Comparison of ENCODE assay signal across 8 cellular contexts in genomic region chr12:54993181-54993835, GRCh38. TPM values are rescaled to one million over a fixed set of nuclear protein-coding genes. Genes with fewer than 3 reads are reported as not detected.
A peak's percentile ranks its signal among the peaks of the same experiment; 100 is the strongest.
DNase-seq lines count a peak whose midpoint lies in the region; ATAC-seq and TF ChIP-seq lines count a peak whose summit lies in the region.

No MANE protein-coding gene starts in this region.

- H3K36me3 ChIP-seq in HEK293 (ENCODE audit: control insufficient read depth in 2 of 2, insufficient read depth in 1 of 2, low read length in 2 of 2): no peaks in the 10 kb centered on the region
- no peaks in the 10 kb centered on the region for H3K36me3 ChIP-seq in SK-N-MC (ENCODE audit: insufficient read depth, low read length)
- H3K36me3 ChIP-seq in cardiac muscle cell: no peaks in the 10 kb centered on the region

- no peaks in the 10 kb centered on the region for H3K27me3 ChIP-seq in cardiac muscle cell

- H3K27ac Mint-ChIP-seq in activated naive CD8-positive, alpha-beta T cell treated with anti-CD3 and anti-CD28 coated beads, Interleukin-2, amount 50 U/mL, for 24 hours: peak overlapping the region; percentile 49

- H3K9me3 ChIP-seq in HEK293 (ENCODE audit: control insufficient read depth, insufficient read depth, low read depth, low read length) (no peaks in the 10 kb centered on the region), SK-N-MC (ENCODE audit: low read depth, low read length) (no peaks in the 10 kb centered on the region), cardiac muscle cell (ENCODE audit: low read depth) (no peaks in the 10 kb centered on the region)

- POLR2A ChIA-PET in HEK293 (lab: Yijun Ruan, JAX): interaction anchor here (1.0 kb wide), 1 partner anchor 79 kb away, joined by 3 read pairs; no protein-coding TSS in a partner anchor

- H3K27ac ChIP-seq in HEK293 (ENCODE audit: extremely low read depth, low read depth, low read length) (no peak overlapping the region), SK-N-MC (no peak overlapping the region), cardiac muscle cell (no peak overlapping the region)

- peaks cover 47% of the 10 kb centered on the region for H3K4me1 Mint-ChIP-seq in activated naive CD8-positive, alpha-beta T cell treated with anti-CD3 and anti-CD28 coated beads, Interleukin-2, amount 50 U/mL, for 24 hours

- H3K9me3 Mint-ChIP-seq in activated naive CD8-positive, alpha-beta T cell treated with anti-CD3 and anti-CD28 coated beads, Interleukin-2, amount 50 U/mL, for 24 hours: no peaks in the 10 kb centered on the region

- no peaks in the 10 kb centered on the region for H3K36me3 Mint-ChIP-seq in activated naive CD8-positive, alpha-beta T cell treated with anti-CD3 and anti-CD28 coated beads, Interleukin-2, amount 50 U/mL, for 24 hours (ENCODE audit: low read depth)

- H3K4me3 ChIP-seq in HEK293 (ENCODE audit: low read depth, low read length) (no peak overlapping the region), SK-N-MC (no peak overlapping the region), cardiac muscle cell (no peak overlapping the region)

- H3K4me3 Mint-ChIP-seq in activated naive CD8-positive, alpha-beta T cell treated with anti-CD3 and anti-CD28 coated beads, Interleukin-2, amount 50 U/mL, for 24 hours: no peak overlapping the region

- peak; percentile 24 for DNase-seq in GF-D8 (lab: John Stamatoyannopoulos, UW)
- DNase-seq in NCI-H1105 (lab: John Stamatoyannopoulos, UW): peak; percentile 37
- DNase-seq in SK-N-MC (ENCODE audit: low read depth, low spot score): peak; percentile 67
- peak; percentile 52 for DNase-seq in activated naive CD8-positive, alpha-beta T cell treated with anti-CD3 and anti-CD28 coated beads, Interleukin-2, amount 50 U/mL, for 24 hours
- DNase-seq in cardiac muscle cell (ENCODE audit: low read depth in 1 of 2, low spot score in 1 of 2): peak; percentile 78 to 81
- DNase-seq in putamen (ENCODE audit: low spot score): peak; percentile 72
- no peak for DNase-seq in NK-92 treated with Interleukin-12 subunit alpha and Interleukin-12 subunit beta, amount 100 ng/mL, for 24 hours (lab: John Stamatoyannopoulos, UW)

- peak; percentile 60 for TF ChIP-seq CTCF in HEK293 (tag by site-specific recombination; IDR thresholded peaks at IDR 0.05)
- peak; percentile 76 for TF ChIP-seq CTCF in cardiac muscle cell (IDR thresholded peaks at IDR 0.05; ENCODE audit: low read depth, low read length)

- CTCF ChIA-PET in HEK293 (lab: Yijun Ruan, JAX): interaction anchor here (0.6 to 7.6 kb wide), 54 partner anchors 10 to 1033 kb away, joined by 3 to 271 read pairs (median 4); partner anchors contain the start of gene NEUROD4

- no peaks in the 10 kb centered on the region for H3K27me3 Mint-ChIP-seq in activated naive CD8-positive, alpha-beta T cell treated with anti-CD3 and anti-CD28 coated beads, Interleukin-2, amount 50 U/mL, for 24 hours

- ATAC-seq in activated naive CD8-positive, alpha-beta T cell treated with anti-CD3 and anti-CD28 coated beads, Interleukin-2, amount 50 U/mL, for 24 hours: peak; percentile 74

- H3K4me1 ChIP-seq in HEK293 (ENCODE audit: control insufficient read depth, insufficient read depth, low read length) (no peaks in the 10 kb centered on the region), cardiac muscle cell (ENCODE audit: low read depth) (no peaks in the 10 kb centered on the region)

- H3K9ac ChIP-seq in SK-N-MC (ENCODE audit: insufficient read length): no peak overlapping the region

TF ChIP-seq in HEK293, 187 proteins besides CTCF, POLR2A, EP300 and RAD21:
- TF ChIP-seq ZNF146 (tag by site-specific recombination; IDR thresholded peaks at IDR 0.05) (no peak), ZNF610 (tag by site-specific recombination; IDR thresholded peaks at IDR 0.05; ENCODE audit: borderline replicate concordance) (no peak), ZNF274 (IDR thresholded peaks at IDR 0.05; ENCODE audit: low read length) (no peak), ZNF274 (tag by site-specific recombination; IDR thresholded peaks at IDR 0.05; ENCODE audit: borderline replicate concordance) (no peak), SCRT2 (tag by site-specific recombination; IDR thresholded peaks at IDR 0.05) (no peak), ZNF24 (tag by site-specific recombination; IDR thresholded peaks at IDR 0.05) (no peak), ZNF701 (tag by site-specific recombination; IDR thresholded peaks at IDR 0.05) (no peak), ZNF140 (tag by site-specific recombination; IDR thresholded peaks at IDR 0.05) (no peak), ZNF660 (tag by site-specific recombination; IDR thresholded peaks at IDR 0.05) (0 out of 2 replicates have a peak, but pooled peaks have one; percentile 21), ZNF654 (tag by site-specific recombination; IDR thresholded peaks at IDR 0.05; ENCODE audit: low read depth) (peak; percentile 86), ZNF266 (tag by site-specific recombination; IDR thresholded peaks at IDR 0.05; ENCODE audit: low read depth) (no peak), ZNF132 (tag by site-specific recombination; IDR thresholded peaks at IDR 0.05; ENCODE audit: borderline replicate concordance) (no peak), ZNF221 (tag by site-specific recombination; IDR thresholded peaks at IDR 0.05; ENCODE audit: borderline replicate concordance) (no peak), MZF1 (tag by site-specific recombination; IDR thresholded peaks at IDR 0.05; ENCODE audit: borderline replicate concordance) (no peak)

RNA-seq across cellular contexts. Expression of gene TESPA1, which starts 8.7 kb away (rescaled TPM):
- total RNA-seq in cardiac muscle cell: not detected in 2 replicates
- not detected in 2 replicates for polyA plus RNA-seq in cardiac muscle cell

RNA-seq across cellular contexts. Expression of gene NEUROD4, which starts 26.5 kb away (rescaled TPM):
- total RNA-seq in cardiac muscle cell: not detected in 2 replicates
- polyA plus RNA-seq in cardiac muscle cell: 0.12 TPM in 1 of 2 replicates, not detected in the other
